In the genomic region with DNA sequence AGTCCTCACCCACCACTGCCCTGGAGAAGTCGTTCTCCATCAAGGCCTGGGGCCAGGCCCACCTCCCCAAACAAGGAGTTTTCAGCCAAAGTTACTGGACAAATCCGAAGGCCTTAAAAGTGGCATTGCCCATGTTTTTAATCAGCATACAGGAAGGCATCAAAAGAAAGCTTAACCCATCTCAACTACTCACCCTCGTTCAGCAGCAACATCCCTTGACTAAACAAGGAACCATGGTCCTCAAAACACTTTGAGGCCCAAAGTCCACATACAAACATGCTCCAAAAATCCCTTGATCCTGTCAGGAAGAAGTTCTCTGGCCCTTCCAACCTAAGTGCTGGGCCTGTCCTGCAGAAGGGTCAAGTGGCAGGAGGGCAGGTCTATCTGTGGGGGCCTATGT, we compare ENCODE assay signal across 7 cellular contexts. TPM values are rescaled to one million over a fixed set of nuclear protein-coding genes. Genes with fewer than 3 reads are reported as not detected.
DNase-seq lines count a peak whose midpoint lies in the region; ATAC-seq and TF ChIP-seq lines count a peak whose summit lies in the region.

No MANE protein-coding gene starts in this region.

- H3K4me1 Mint-ChIP-seq in activated T-helper 1 cell treated with anti-CD3 and anti-CD28 coated beads, Interleukin-12 subunit alpha, Interleukin-12 subunit beta, Interleukin-2, Interleukin-4 antibody, amounts not matched to agents 30 ng/mL and 10 ng/mL and 1 ng/mL, durations not matched to agents 14 hours and 24 hours and 36 hours (ENCODE audit: low read depth) = peaks cover 80% of the 10 kb centered on the region
- peaks cover 46 to 84% of the 10 kb centered on the region in 2 donors for H3K4me1 Mint-ChIP-seq in stimulated activated naive B cell treated with anti-CD40 and anti-IgM and Interleukin-4, amounts not matched to agents 10 μg/mL and 1 μg/mL and 100 μg/mL, for 72 hours

- H3K4me3 ChIP-seq in HFF-Myc (replicated peaks; ENCODE audit: low read depth, low read length) (peak overlapping the region; percentile 89), iPS-20b (ENCODE audit: low read length) (peak overlapping the region; percentile 96)

- no peak for ATAC-seq in stimulated activated naive B cell treated with anti-CD40 and anti-IgM and Interleukin-4, amounts not matched to agents 10 μg/mL and 1 μg/mL and 100 μg/mL, for 72 hours (replicated peaks)

- peak overlapping the region; percentile 94 for H3K4me3 Mint-ChIP-seq in activated T-helper 1 cell treated with anti-CD3 and anti-CD28 coated beads, Interleukin-12 subunit alpha, Interleukin-12 subunit beta, Interleukin-2, Interleukin-4 antibody, amounts not matched to agents 30 ng/mL and 10 ng/mL and 1 ng/mL, durations not matched to agents 14 hours and 24 hours and 36 hours
- peak overlapping the region; percentile 98 to 100 for H3K4me3 Mint-ChIP-seq in stimulated activated naive B cell treated with anti-CD40 and anti-IgM and Interleukin-4, amounts not matched to agents 10 μg/mL and 1 μg/mL and 100 μg/mL, for 72 hours

- peaks cover 22% of the 10 kb centered on the region for H3K36me3 Mint-ChIP-seq in activated T-helper 1 cell treated with anti-CD3 and anti-CD28 coated beads, Interleukin-12 subunit alpha, Interleukin-12 subunit beta, Interleukin-2, Interleukin-4 antibody, amounts not matched to agents 30 ng/mL and 10 ng/mL and 1 ng/mL, durations not matched to agents 14 hours and 24 hours and 36 hours (ENCODE audit: low read depth)
- H3K36me3 Mint-ChIP-seq in stimulated activated naive B cell treated with anti-CD40 and anti-IgM and Interleukin-4, amounts not matched to agents 10 μg/mL and 1 μg/mL and 100 μg/mL, for 72 hours = peaks cover 15 to 33% of the 10 kb centered on the region in 2 donors

- peaks cover 54% of the 10 kb centered on the region for H3K4me1 ChIP-seq in iPS-20b (ENCODE audit: insufficient read depth, low read length)

- DNase-seq in HFF-Myc (ENCODE audit: extremely low read depth, low read depth) (no peak), HCEC 1CT (no peak), NCI-H1105 (lab: John Stamatoyannopoulos, UW) (no peak), medulla oblongata (ENCODE audit: extremely low spot score) (no peak)
- DNase-seq in activated T-helper 1 cell treated with anti-CD3 and anti-CD28 coated beads, Interleukin-12 subunit alpha, Interleukin-12 subunit beta, Interleukin-2, Interleukin-4 antibody, amounts not matched to agents 30 ng/mL and 10 ng/mL and 1 ng/mL, durations not matched to agents 14 hours and 24 hours and 36 hours (ENCODE audit: low spot score) = no peak
- DNase-seq in stimulated activated naive B cell treated with anti-CD40 and anti-IgM and Interleukin-4, amounts not matched to agents 10 μg/mL and 1 μg/mL and 100 μg/mL, for 72 hours = no peak

- H3K9me3 Mint-ChIP-seq in activated T-helper 1 cell treated with anti-CD3 and anti-CD28 coated beads, Interleukin-12 subunit alpha, Interleukin-12 subunit beta, Interleukin-2, Interleukin-4 antibody, amounts not matched to agents 30 ng/mL and 10 ng/mL and 1 ng/mL, durations not matched to agents 14 hours and 24 hours and 36 hours = no peaks in the 10 kb centered on the region
- no peaks in the 10 kb centered on the region for H3K9me3 Mint-ChIP-seq in stimulated activated naive B cell treated with anti-CD40 and anti-IgM and Interleukin-4, amounts not matched to agents 10 μg/mL and 1 μg/mL and 100 μg/mL, for 72 hours

- no peaks in the 10 kb centered on the region for H3K27me3 Mint-ChIP-seq in activated T-helper 1 cell treated with anti-CD3 and anti-CD28 coated beads, Interleukin-12 subunit alpha, Interleukin-12 subunit beta, Interleukin-2, Interleukin-4 antibody, amounts not matched to agents 30 ng/mL and 10 ng/mL and 1 ng/mL, durations not matched to agents 14 hours and 24 hours and 36 hours (ENCODE audit: insufficient read depth)
- H3K27me3 Mint-ChIP-seq in stimulated activated naive B cell treated with anti-CD40 and anti-IgM and Interleukin-4, amounts not matched to agents 10 μg/mL and 1 μg/mL and 100 μg/mL, for 72 hours = no peaks in the 10 kb centered on the region

- H3K9me3 ChIP-seq in iPS-20b (ENCODE audit: insufficient read depth, low read depth, low read length) = no peaks in the 10 kb centered on the region

- TF ChIP-seq CTCF in HFF-Myc (IDR thresholded peaks at IDR 0.05; ENCODE audit: low read depth, low read length, missing control alignments) = no peak

- H3K27ac Mint-ChIP-seq in activated T-helper 1 cell treated with anti-CD3 and anti-CD28 coated beads, Interleukin-12 subunit alpha, Interleukin-12 subunit beta, Interleukin-2, Interleukin-4 antibody, amounts not matched to agents 30 ng/mL and 10 ng/mL and 1 ng/mL, durations not matched to agents 14 hours and 24 hours and 36 hours = peak overlapping the region; percentile 84
- peak overlapping the region; percentile 97 for H3K27ac Mint-ChIP-seq in stimulated activated naive B cell treated with anti-CD40 and anti-IgM and Interleukin-4, amounts not matched to agents 10 μg/mL and 1 μg/mL and 100 μg/mL, for 72 hours

- peaks cover 27% of the 10 kb centered on the region for H3K36me3 ChIP-seq in iPS-20b (ENCODE audit: insufficient read depth, low read depth, low read length)

- intact Hi-C loops in activated T-helper 1 cell treated with anti-CD3 and anti-CD28 coated beads, Interleukin-12 subunit alpha, Interleukin-12 subunit beta, Interleukin-2, Interleukin-4 antibody, amounts not matched to agents 30 ng/mL and 10 ng/mL and 1 ng/mL, durations not matched to agents 14 hours and 24 hours and 36 hours (cut with micrococcal nuclease) = loop anchor here (1.0 to 2.0 kb wide), 2 partner anchors 15 to 161 kb away; a partner anchor contains a TSS

- H3K9ac ChIP-seq in iPS-20b (ENCODE audit: low read depth, low read length) = peak overlapping the region; percentile 98

- H3K27me3 ChIP-seq in iPS-20b (ENCODE audit: insufficient read depth, low read length) = no peaks in the 10 kb centered on the region

- H3K27ac ChIP-seq in iPS-20b (ENCODE audit: low read length) = peak overlapping the region; percentile 98

RNA-seq across cellular contexts. Expression of a gene that starts 1.6 kb away (rescaled TPM):
- total RNA-seq in activated T-helper 1 cell treated with anti-CD3 and anti-CD28 coated beads, Interleukin-12 subunit alpha, Interleukin-12 subunit beta, Interleukin-2, Interleukin-4 antibody, amounts not matched to agents 30 ng/mL and 10 ng/mL and 1 ng/mL, durations not matched to agents 14 hours and 24 hours and 36 hours = 317 and 323 TPM in 2 replicates
